10 cellular contexts compared by ENCODE assay signal in genomic region chr17:9817086-9817485, GRCh38. TPM values are rescaled to one million over a fixed set of nuclear protein-coding genes. Genes with fewer than 3 reads are reported as not detected.
DNase-seq lines count a peak whose midpoint lies in the region; ATAC-seq, FAIRE-seq and TF ChIP-seq lines count a peak whose summit lies in the region.
"Had no signal": no experiment of that assay in that cellular context is flagged by ENCODE, and none has a peak within 500 bp of the region (broad histone marks: within the 10 kb centered on the region; RNA-seq: fewer than 3 reads in every experiment).

No MANE protein-coding gene starts in this region.

- intact Hi-C loops in Right ventricle myocardium inferior (cut with DNase I), result no loop called here

- H3K36me3 ChIP-seq in right atrium auricular region, result no peaks in the 10 kb centered on the region
- H3K36me3 ChIP-seq: esophagus squamous epithelium had no signal

- H3K4me1 ChIP-seq in right atrium auricular region, result peaks cover 0 to 2% of the 10 kb centered on the region in 2 donors
- H3K4me1 ChIP-seq: esophagus squamous epithelium had no signal

- H3K9me3 ChIP-seq in right atrium auricular region, result no peaks in the 10 kb centered on the region
- H3K9me3 ChIP-seq: esophagus squamous epithelium had no signal

- no peak overlapping the region for H3K4me3 ChIP-seq in right atrium auricular region
- H3K4me3 ChIP-seq: esophagus squamous epithelium had no signal

- H3K27ac ChIP-seq in right atrium auricular region, result no peak overlapping the region
- H3K27ac ChIP-seq: esophagus squamous epithelium had no signal

- ATAC-seq in Right ventricle myocardium inferior, result peak; percentile 71
- ATAC-seq in HG02973 (IDR thresholded peaks at IDR 0.05; ENCODE audit: unreplicated experiment), result no peak
- no peak for ATAC-seq in GM21786 (IDR thresholded peaks at IDR 0.05; ENCODE audit: unreplicated experiment)

- DNase-seq in Right ventricle myocardium inferior (ENCODE audit: missing footprints), result no peak
- DNase-seq in right atrium auricular region (ENCODE audit: low spot score), result no peak
- peak in 39 of 58 donors; percentile 4 to 75 (median 19) for DNase-seq in anterior cingulate cortex (lab: John Stamatoyannopoulos, UW)
- DNase-seq in iris pigment epithelial cell (ENCODE audit: low read depth), result peak; percentile 75
- DNase-seq in ureter (ENCODE audit: low spot score), result peak; percentile 59
- DNase-seq in RCC 7860 (ENCODE audit: low spot score), result no peak
- DNase-seq: esophagus squamous epithelium, naive B cell had no signal

- no peak for FAIRE-seq in RCC 7860 (lab: Jason Lieb, UNC)

- no peak for TF ChIP-seq CTCF in right atrium auricular region (IDR thresholded peaks at IDR 0.05)

- H3K27me3 ChIP-seq in right atrium auricular region, result no peaks in the 10 kb centered on the region
- H3K27me3 ChIP-seq: esophagus squamous epithelium had no signal

RNA-seq across cellular contexts. Expression of gene GSG1L2, which starts 4.8 kb away (rescaled TPM):
- total RNA-seq in Right ventricle myocardium inferior (not detected), right atrium auricular region (not detected), ureter (not detected)
- total RNA-seq: esophagus squamous epithelium had no signal

RNA-seq across cellular contexts. Expression of gene GLP2R, which starts 8.6 kb away (rescaled TPM):
- total RNA-seq in Right ventricle myocardium inferior, result 0.24 TPM
- 1 to 10 TPM; 1.0 to 1.7 TPM for total RNA-seq in right atrium auricular region
- 0.10 TPM for total RNA-seq in ureter

RNA-seq across cellular contexts. Expression of gene DHRS7C, which starts 25.7 kb away (rescaled TPM):
- total RNA-seq in Right ventricle myocardium inferior, result 69.8 TPM
- total RNA-seq in right atrium auricular region, result 100 to 1,000 TPM in 1 of 2 donors, 10 to 100 TPM in 1; 79.3 to 201 TPM
- not detected for total RNA-seq in ureter
- total RNA-seq: esophagus squamous epithelium had no signal

Comparison
In these comparisons a context has a peak if more than half of its experiments do, and no peak if none do; other contexts are left out.
1. DNase-seq: peak in anterior cingulate cortex (39 of 58), iris pigment epithelial cell (single experiment) and ureter (single experiment); none in Right ventricle myocardium inferior (single experiment), right atrium auricular region (single experiment) and RCC 7860 (single experiment).
2. RNA of gene DHRS7C, which starts 25.7 kb away (total RNA-seq): 79.3 to 201 TPM in right atrium auricular region and 69.8 TPM in Right ventricle myocardium inferior (single experiment); not detected in ureter (single experiment); every median in the first group is over 10 times any median in the second.